In genomic region chr14:56118611-56119181, GRCh38 we compare ENCODE assay signal across 8 cellular contexts. TPM values are rescaled to one million over a fixed set of nuclear protein-coding genes. Genes with fewer than 3 reads are reported as not detected.
A peak's percentile ranks its signal among the peaks of the same experiment; 100 is the strongest.
DNase-seq lines count a peak whose midpoint lies in the region; ATAC-seq and TF ChIP-seq lines count a peak whose summit lies in the region.

No MANE protein-coding gene starts in this region.

- DNase-seq in CD14-positive monocyte (ENCODE audit: low spot score) (no peak), LNCaP clone FGC (ENCODE audit: low read depth) (no peak), hepatic stellate cell (ENCODE audit: low spot score) (peak; percentile 10), retinal pigment epithelial cell (ENCODE audit: low read depth) (no peak), NCI-H1436 treated with DMSO at 0.1 percent for 48 hours (lab: John Stamatoyannopoulos, UW) (no peak)
- peak; percentile 34 for DNase-seq in activated naive CD8-positive, alpha-beta T cell treated with anti-CD3 and anti-CD28 coated beads, Interleukin-2, amount 50 U/mL, for 24 hours

- H3K36me3 Mint-ChIP-seq in CD14-positive monocyte = no peaks in the 10 kb centered on the region
- no peaks in the 10 kb centered on the region for H3K36me3 Mint-ChIP-seq in activated naive CD8-positive, alpha-beta T cell treated with anti-CD3 and anti-CD28 coated beads, Interleukin-2, amount 50 U/mL, for 24 hours (ENCODE audit: low read depth)

- intact Hi-C loops in CD14-positive monocyte (cut with micrococcal nuclease) = no loop called here

- H3K9me3 Mint-ChIP-seq in CD14-positive monocyte = no peaks in the 10 kb centered on the region
- H3K9me3 Mint-ChIP-seq in activated naive CD8-positive, alpha-beta T cell treated with anti-CD3 and anti-CD28 coated beads, Interleukin-2, amount 50 U/mL, for 24 hours = no peaks in the 10 kb centered on the region

- H3K27me3 Mint-ChIP-seq in CD14-positive monocyte (ENCODE audit: low read depth in 3 of 3) = no peaks in the 10 kb centered on the region
- peaks cover 13% of the 10 kb centered on the region for H3K27me3 Mint-ChIP-seq in activated naive CD8-positive, alpha-beta T cell treated with anti-CD3 and anti-CD28 coated beads, Interleukin-2, amount 50 U/mL, for 24 hours

- peak overlapping the region; percentile 65 to 82 for H3K4me3 Mint-ChIP-seq in CD14-positive monocyte
- peak overlapping the region; percentile 79 for H3K4me3 Mint-ChIP-seq in activated naive CD8-positive, alpha-beta T cell treated with anti-CD3 and anti-CD28 coated beads, Interleukin-2, amount 50 U/mL, for 24 hours

- no peak for TF ChIP-seq CTCF in CD14-positive monocyte (IDR thresholded peaks at IDR 0.05)
- TF ChIP-seq CTCF in LNCaP clone FGC (IDR thresholded peaks at IDR 0.05; ENCODE audit: control insufficient read depth, extremely low read depth, insufficient read depth) = no peak
- no peak for TF ChIP-seq CTCF in retinal pigment epithelial cell (conservative IDR thresholded peaks at IDR 0.05; ENCODE audit: low read depth, low read length)

- H3K4me3 ChIP-seq in LNCaP clone FGC (ENCODE audit: low read depth, low read length) (peak overlapping the region; percentile 69), retinal pigment epithelial cell (ENCODE audit: low read length) (peak overlapping the region; percentile 65)

- peaks cover 68% of the 10 kb centered on the region for H3K4me1 Mint-ChIP-seq in CD14-positive monocyte
- H3K4me1 Mint-ChIP-seq in activated naive CD8-positive, alpha-beta T cell treated with anti-CD3 and anti-CD28 coated beads, Interleukin-2, amount 50 U/mL, for 24 hours = peaks cover 34% of the 10 kb centered on the region

- ATAC-seq in GM21367 (IDR thresholded peaks at IDR 0.05; ENCODE audit: unreplicated experiment) (peak; percentile 4), HG03095 (IDR thresholded peaks at IDR 0.05; ENCODE audit: unreplicated experiment) (no peak)
- peak; percentile 21 for ATAC-seq in activated naive CD8-positive, alpha-beta T cell treated with anti-CD3 and anti-CD28 coated beads, Interleukin-2, amount 50 U/mL, for 24 hours

- H3K27ac Mint-ChIP-seq in CD14-positive monocyte = peak overlapping the region in 2 of 7 donors; percentile 11 to 21
- H3K27ac Mint-ChIP-seq in activated naive CD8-positive, alpha-beta T cell treated with anti-CD3 and anti-CD28 coated beads, Interleukin-2, amount 50 U/mL, for 24 hours = no peak overlapping the region

RNA-seq across cellular contexts. Expression of gene PELI2, which starts 0.5 kb away (rescaled TPM):
- polyA plus RNA-seq in CD14-positive monocyte = 10 to 100 TPM; 10.1 to 12.5 TPM

Comparison
In these comparisons a context has a peak if more than half of its experiments do, and no peak if none do; other contexts are left out.
1. DNase-seq: peak in activated naive CD8-positive, alpha-beta T cell treated with anti-CD3 and anti-CD28 coated beads, Interleukin-2, amount 50 U/mL, for 24 hours (single experiment) and hepatic stellate cell (single experiment); none in CD14-positive monocyte (single experiment), LNCaP clone FGC (single experiment), retinal pigment epithelial cell (single experiment) and NCI-H1436 treated with DMSO at 0.1 percent for 48 hours (single experiment).